In genomic region chr5:73625314-73625904, GRCh38 we compare ENCODE assay signal across 8 cellular contexts. TPM values are rescaled to one million over a fixed set of nuclear protein-coding genes. Genes with fewer than 3 reads are reported as not detected.
DNase-seq lines count a peak whose midpoint lies in the region; TF ChIP-seq lines count a peak whose summit lies in the region.

No MANE protein-coding gene starts in this region.

- H3K36me3 ChIP-seq in HAP-1 (replicated peaks) (no peaks in the 10 kb centered on the region), adipocyte (ENCODE audit: control insufficient read depth, insufficient read depth, low read length, severe bottlenecking) (no peaks in the 10 kb centered on the region), iPS-15b (ENCODE audit: control insufficient read depth, insufficient read depth, low read length) (no peaks in the 10 kb centered on the region), spleen (no peaks in the 10 kb centered on the region)

- peak overlapping the region; percentile 79 for H3K9ac ChIP-seq in adipocyte (ENCODE audit: low read length)
- H3K9ac ChIP-seq in iPS-15b (ENCODE audit: low read depth, low read length), result no peak overlapping the region

- H3K4me3 ChIP-seq in AG09309 (ENCODE audit: control insufficient read depth, low read depth, low read length) (peak overlapping the region; percentile 55), HAP-1 (peak overlapping the region; percentile 18), adipocyte (ENCODE audit: low read length) (peak overlapping the region; percentile 81), iPS-15b (ENCODE audit: low read depth, low read length) (peak overlapping the region; percentile 27), spleen (peak overlapping the region; percentile 14 to 73 (median 52))

- in situ Hi-C loops in HAP-1 (cut with MboI; ENCODE audit: low sequenced_read_pairs), result no loop called here

- peaks cover 6% of the 10 kb centered on the region; the same call in 1 of the 2 replicates for H3K27me3 ChIP-seq in HAP-1 (ENCODE audit: low read depth)
- H3K27me3 ChIP-seq in adipocyte (replicated peaks; ENCODE audit: control insufficient read depth, insufficient read depth, low read length), result peaks cover 7% of the 10 kb centered on the region
- H3K27me3 ChIP-seq in iPS-15b (ENCODE audit: control insufficient read depth, insufficient read depth, low read length), result peaks cover 26% of the 10 kb centered on the region
- peaks cover 0 to 48% (median 10%) of the 10 kb centered on the region in 7 donors for H3K27me3 ChIP-seq in spleen (replicated peaks in 1 of 7)

- H3K4me1 ChIP-seq in HAP-1, result peaks cover 2% of the 10 kb centered on the region; the same call in 1 of the 2 replicates
- peaks cover 5% of the 10 kb centered on the region for H3K4me1 ChIP-seq in adipocyte (ENCODE audit: control insufficient read depth, insufficient read depth, low read length)
- no peaks in the 10 kb centered on the region for H3K4me1 ChIP-seq in iPS-15b (ENCODE audit: control insufficient read depth, insufficient read depth, low read length)
- H3K4me1 ChIP-seq in spleen, result peaks cover 0 to 27% (median 15%) of the 10 kb centered on the region in 6 donors

- H3K9me3 ChIP-seq in HAP-1 (no peaks in the 10 kb centered on the region), adipocyte (ENCODE audit: control insufficient read depth, low read length) (no peaks in the 10 kb centered on the region), iPS-15b (ENCODE audit: control insufficient read depth, insufficient read depth, low read length) (no peaks in the 10 kb centered on the region), spleen (no peaks in the 10 kb centered on the region)

- no peak for TF ChIP-seq POLR2A in spleen (IDR thresholded peaks at IDR 0.05)

- DNase-seq in AG09309 (ENCODE audit: low read depth) (no peak), HAP-1 (ENCODE audit: low spot score in 2 of 2) (no peak), adipocyte (ENCODE audit: low read depth) (no peak), spleen (no peak), DMS79 treated with DMSO at 0.1 percent for 48 hours (lab: John Stamatoyannopoulos, UW) (no peak), NCI-H2107 (lab: John Stamatoyannopoulos, UW) (no peak), kidney glomerular epithelial cell (lab: John Stamatoyannopoulos, UW) (no peak)

- H3K27ac ChIP-seq in spleen, result peak overlapping the region in 6 of 8 donors; percentile 64 to 84 (median 75)

- WGBS in spleen, 5 donors, result 1 to 5% (median 1%) methylated on average over 13 to 28 of the region's 28 CpGs

- intact Hi-C loops in spleen (cut with DNase I; ENCODE audit: low total_unique reads), result no loop called here

- TF ChIP-seq CTCF in AG09309 (IDR thresholded peaks at IDR 0.05; ENCODE audit: control insufficient read depth, insufficient read depth, low read depth, low read length, missing control alignments), result no peak
- TF ChIP-seq CTCF in spleen (IDR thresholded peaks at IDR 0.05 in 8 of 11, conservative IDR thresholded peaks at IDR 0.05 in 3 of 11), result no peak

RNA-seq across cellular contexts. Expression of gene ARHGEF28, which starts 0.6 kb away (rescaled TPM):
- total RNA-seq in spleen, result 10 to 100 TPM in 4 of 7 donors, 1 to 10 TPM in 3; 3.8 to 17.5 (median 10.0) TPM
- 1 to 10 TPM in 2 of 3 donors, under 1 TPM in 1; 0.53 to 3.3 (median 1.5) TPM for polyA plus RNA-seq in spleen

RNA-seq across cellular contexts. Expression of gene UTP15, which starts 59.9 kb away (rescaled TPM):
- total RNA-seq in spleen, result 10 to 100 TPM; 14.5 to 37.0 (median 21.5) TPM
- 1 to 10 TPM; 4.5 to 5.6 (median 5.0) TPM for polyA plus RNA-seq in spleen

RNA-seq across cellular contexts. Expression of gene ANKRA2, which starts 60.0 kb away (rescaled TPM):
- 10 to 100 TPM; 20.6 to 32.0 (median 24.4) TPM for total RNA-seq in spleen
- polyA plus RNA-seq in spleen, result 10 to 100 TPM; 23.8 to 35.1 (median 25.6) TPM

Comparison
In these comparisons a context has a peak if more than half of its experiments do, and no peak if none do; other contexts are left out.
1. H3K4me3 ChIP-seq: peak in every context shown above with its lines; median percentile 81 in adipocyte; 55 in AG09309; 52 in spleen; 27 in iPS-15b; 18 in HAP-1.